10 cellular contexts compared by ENCODE assay signal in the genomic region with DNA sequence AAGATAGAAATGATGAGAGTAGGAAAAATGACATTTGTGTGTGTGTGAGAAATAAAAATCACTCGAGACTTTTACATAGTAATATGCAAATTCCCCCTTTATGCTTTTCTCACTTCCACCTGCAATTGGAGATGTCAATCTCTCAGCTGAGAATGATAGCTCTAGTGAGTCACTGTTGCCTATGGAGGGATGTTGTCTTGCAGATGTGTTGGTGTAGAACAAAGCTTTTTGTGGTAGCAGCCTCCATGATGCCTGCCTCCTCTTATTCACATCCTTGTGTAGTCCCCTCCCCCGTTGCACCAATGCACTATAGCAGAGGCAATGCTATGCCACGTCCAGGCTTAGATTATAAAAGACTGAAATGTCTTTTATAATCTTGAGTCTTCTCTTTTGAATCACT. TPM values are rescaled to one million over a fixed set of nuclear protein-coding genes. Genes with fewer than 3 reads are reported as not detected.
DNase-seq lines count a peak whose midpoint lies in the region; ATAC-seq and TF ChIP-seq lines count a peak whose summit lies in the region.
"Had no signal": no experiment of that assay in that cellular context is flagged by ENCODE, and none has a peak within 500 bp of the region (broad histone marks: within the 10 kb centered on the region; RNA-seq: fewer than 3 reads in every experiment).

No MANE protein-coding gene starts in this region.

- peaks cover 5% of the 10 kb centered on the region for H3K4me1 Mint-ChIP-seq in activated naive CD4-positive, alpha-beta T cell treated with anti-CD3 and anti-CD28 coated beads, Interleukin-2, amount 10 ng/mL, durations not matched to agents 7 days and 5 days

- CTCF ChIA-PET in activated naive CD4-positive, alpha-beta T cell treated with anti-CD3 and anti-CD28 coated beads, Interleukin-2, amount 10 ng/mL, durations not matched to agents 7 days and 5 days (lab: Charles Lee): interaction anchor here (0.9 kb wide), 1 partner anchor 366 kb away, joined by 3 read pairs; no protein-coding TSS in a partner anchor

- no peak overlapping the region for H3K4me3 ChIP-seq in spleen

- WGBS in spleen, 5 donors: 65 to 78% (median 70%) methylated on average over 3 of the region's 3 CpGs

- H3K36me3 ChIP-seq in spleen: no peaks in the 10 kb centered on the region

- no peaks in the 10 kb centered on the region for H3K27me3 ChIP-seq in spleen (replicated peaks in 1 of 7)

- no peaks in the 10 kb centered on the region for H3K36me3 Mint-ChIP-seq in activated naive CD4-positive, alpha-beta T cell treated with anti-CD3 and anti-CD28 coated beads, Interleukin-2, amount 10 ng/mL, durations not matched to agents 7 days and 5 days

- no peaks in the 10 kb centered on the region for H3K9me3 ChIP-seq in spleen

- peak; percentile 69 for DNase-seq in activated effector memory CD4-positive, alpha-beta T cell treated with anti-CD3 and anti-CD28 coated beads, Interleukin-2, amount 50 U/mL, for 16 hours
- no peak for DNase-seq in activated effector memory CD4-positive, alpha-beta T cell treated with Interleukin-2 at 50 U/mL for 16 hours
- peak; percentile 25 for DNase-seq in activated naive CD4-positive, alpha-beta T cell treated with anti-CD3 and anti-CD28 coated beads, Interleukin-2, amount 10 ng/mL, durations not matched to agents 7 days and 5 days
- DNase-seq in GDM1 (lab: John Stamatoyannopoulos, UW) (no peak), substantia nigra (lab: John Stamatoyannopoulos, UW) (no peak), spleen (no peak), NCI-H1105 treated with DMSO at 0.1 percent for 48 hours (lab: John Stamatoyannopoulos, UW) (no peak)
- DNase-seq: ACHN, cortex of kidney had no signal

- peak; percentile 69 for ATAC-seq in HG03280 (IDR thresholded peaks at IDR 0.05; ENCODE audit: unreplicated experiment)

- H3K27me3 Mint-ChIP-seq in activated naive CD4-positive, alpha-beta T cell treated with anti-CD3 and anti-CD28 coated beads, Interleukin-2, amount 10 ng/mL, durations not matched to agents 7 days and 5 days: peaks cover 16% of the 10 kb centered on the region

- H3K9me3 Mint-ChIP-seq in activated naive CD4-positive, alpha-beta T cell treated with anti-CD3 and anti-CD28 coated beads, Interleukin-2, amount 10 ng/mL, durations not matched to agents 7 days and 5 days: no peaks in the 10 kb centered on the region

- no peaks in the 10 kb centered on the region for H3K4me1 ChIP-seq in spleen

- H3K27ac ChIP-seq in substantia nigra (ENCODE audit: low read depth, low read length, poor library complexity, severe bottlenecking): no peak overlapping the region
- no peak overlapping the region for H3K27ac ChIP-seq in spleen

- TF ChIP-seq POLR2A in spleen (IDR thresholded peaks at IDR 0.05): no peak

- no peak overlapping the region for H3K4me3 Mint-ChIP-seq in activated naive CD4-positive, alpha-beta T cell treated with anti-CD3 and anti-CD28 coated beads, Interleukin-2, amount 10 ng/mL, durations not matched to agents 7 days and 5 days

- intact Hi-C loops in spleen (cut with DNase I; ENCODE audit: low total_unique reads): no loop called here

- TF ChIP-seq CTCF in spleen (IDR thresholded peaks at IDR 0.05 in 8 of 11, conservative IDR thresholded peaks at IDR 0.05 in 3 of 11): no peak

- H3K27ac Mint-ChIP-seq in activated naive CD4-positive, alpha-beta T cell treated with anti-CD3 and anti-CD28 coated beads, Interleukin-2, amount 10 ng/mL, durations not matched to agents 7 days and 5 days: no peak overlapping the region

RNA-seq across cellular contexts. Expression of a gene that starts 33.8 kb away (rescaled TPM):
- total RNA-seq in spleen: not detected
- under 1 TPM in 1 of 3 donors, not detected in 2; 0.11 TPM for polyA plus RNA-seq in spleen

RNA-seq across cellular contexts. Expression of a gene that starts 58.2 kb away (rescaled TPM):
- total RNA-seq in spleen: 10 to 100 TPM; 47.1 to 89.7 (median 68.2) TPM
- polyA plus RNA-seq in spleen: 10 to 100 TPM; 26.9 to 38.7 (median 27.1) TPM

Comparison
In these comparisons a context has a peak if more than half of its experiments do, and no peak if none do; other contexts are left out.
1. DNase-seq: peak in activated effector memory CD4-positive, alpha-beta T cell treated with anti-CD3 and anti-CD28 coated beads, Interleukin-2, amount 50 U/mL, for 16 hours (single experiment) and activated naive CD4-positive, alpha-beta T cell treated with anti-CD3 and anti-CD28 coated beads, Interleukin-2, amount 10 ng/mL, durations not matched to agents 7 days and 5 days (single experiment); none in activated effector memory CD4-positive, alpha-beta T cell treated with Interleukin-2 at 50 U/mL for 16 hours (single experiment), GDM1 (single experiment), substantia nigra (0 of 49), spleen (single experiment) and NCI-H1105 treated with DMSO at 0.1 percent for 48 hours (single experiment).